Comparison of ENCODE assay signal across 9 cellular contexts in genomic region chr4:41216294-41217019, GRCh38. TPM values are rescaled to one million over a fixed set of nuclear protein-coding genes. Genes with fewer than 3 reads are reported as not detected.
DNase-seq lines count a peak whose midpoint lies in the region; ATAC-seq, FAIRE-seq and TF ChIP-seq lines count a peak whose summit lies in the region.
"Had no signal": no experiment of that assay in that cellular context is flagged by ENCODE, and none has a peak within 500 bp of the region (broad histone marks: within the 10 kb centered on the region; RNA-seq: fewer than 3 reads in every experiment).

No MANE protein-coding gene starts in this region.

- H3K4me3 ChIP-seq in fibroblast of the aortic adventitia (ENCODE audit: low read depth, low read length): peak overlapping the region; percentile 72
- H3K4me3 ChIP-seq in neural progenitor cell: peak overlapping the region; percentile 64
- peak overlapping the region; percentile 23 to 75 (median 41) for H3K4me3 ChIP-seq in transverse colon

- in situ Hi-C loops in transverse colon (cut with MboI; ENCODE audit: low pct_ligation_motif_present in 1 of 4, low pct_unique_long_range_greater_than_20kb in 1 of 4, low sequenced_read_pairs in 3 of 4): loop anchor here (5.0 to 25.0 kb wide), 6 partner anchors 229 to 292 kb away; no protein-coding TSS in a partner anchor

- intact Hi-C loops in transverse colon (cut with DNase I; ENCODE audit: low total_unique reads): loop anchor here (5.0 to 10.0 kb wide), 2 partner anchors 74 to 92 kb away; no protein-coding TSS in a partner anchor

- H3K9ac ChIP-seq in neural progenitor cell: peak overlapping the region; percentile 21

- H3F3A ChIP-seq in neural progenitor cell (ENCODE audit: low read depth): peaks cover 28% of the 10 kb centered on the region

- H3K36me3 Mint-ChIP-seq in activated T-cell treated with anti-CD3 and anti-CD28 coated beads, Interleukin-2, amount 50 U/mL, for 4 hours (ENCODE audit: insufficient read depth): no peaks in the 10 kb centered on the region
- H3K36me3 Mint-ChIP-seq in neural progenitor cell: no peaks in the 10 kb centered on the region

- peaks cover 22% of the 10 kb centered on the region for H3K79me2 ChIP-seq in neural progenitor cell (ENCODE audit: low read depth)

- peaks cover 25% of the 10 kb centered on the region for H3K4me1 Mint-ChIP-seq in activated T-cell treated with anti-CD3 and anti-CD28 coated beads, Interleukin-2, amount 50 U/mL, for 4 hours (ENCODE audit: low read depth)
- peaks cover 29% of the 10 kb centered on the region for H3K4me1 Mint-ChIP-seq in neural progenitor cell

- TF ChIP-seq CTCF in C4-2B (conservative IDR thresholded peaks at IDR 0.05) (peak; percentile 43), fibroblast of the aortic adventitia (IDR thresholded peaks at IDR 0.05; ENCODE audit: insufficient read depth, low read length) (peak; percentile 55), neural progenitor cell (IDR thresholded peaks at IDR 0.05) (peak; percentile 36), transverse colon (IDR thresholded peaks at IDR 0.05) (peak; percentile 28 to 76 (median 42))

- peak; percentile 61 for ATAC-seq in HG03432 (IDR thresholded peaks at IDR 0.05; ENCODE audit: unreplicated experiment)
- ATAC-seq in activated T-cell treated with anti-CD3 and anti-CD28 coated beads, Interleukin-2, amount 50 U/mL, for 4 hours: peak; percentile 53 to 55

- H3K27me3 ChIP-seq in neural progenitor cell (peaks cover 15% of the 10 kb centered on the region), transverse colon (no peaks in the 10 kb centered on the region)

- H3K27ac ChIP-seq in C4-2B: peak overlapping the region; percentile 97
- H3K27ac ChIP-seq in neural progenitor cell: no peak overlapping the region
- peak overlapping the region; percentile 87 to 94 (median 90) for H3K27ac ChIP-seq in transverse colon

- DNase-seq in GM19239 (ENCODE audit: insufficient read length, low spot score) (peak; percentile 82), NCI-H526 (lab: John Stamatoyannopoulos, UW) (peak; percentile 84 to 95), fibroblast of the aortic adventitia (ENCODE audit: low read depth) (peak; percentile 76), neural progenitor cell (ENCODE audit: low spot score) (peak; percentile 78), transverse colon (peak; percentile 86)
- no peak for DNase-seq in activated T-cell treated with anti-CD3 and anti-CD28 coated beads, Interleukin-2, amount 50 U/mL, for 4 hours

- peaks cover 64% of the 10 kb centered on the region for H3K27me3 Mint-ChIP-seq in activated T-cell treated with anti-CD3 and anti-CD28 coated beads, Interleukin-2, amount 50 U/mL, for 4 hours (ENCODE audit: low read depth)
- peaks cover 9% of the 10 kb centered on the region for H3K27me3 Mint-ChIP-seq in neural progenitor cell (ENCODE audit: insufficient read depth, low read depth)

- H3K9me3 ChIP-seq in neural progenitor cell (ENCODE audit: low read depth): no peaks in the 10 kb centered on the region
- no peaks in the 10 kb centered on the region for H3K9me3 ChIP-seq in transverse colon

- H2AFZ ChIP-seq in neural progenitor cell (replicated peaks): peak overlapping the region; percentile 90

- peaks cover 10% of the 10 kb centered on the region for H3K4me1 ChIP-seq in neural progenitor cell
- peaks cover 4 to 38% (median 23%) of the 10 kb centered on the region in 4 donors for H3K4me1 ChIP-seq in transverse colon

- peak; percentile 84 for TF ChIP-seq POLR2A in transverse colon (IDR thresholded peaks at IDR 0.05)

- H3K9me3 Mint-ChIP-seq in activated T-cell treated with anti-CD3 and anti-CD28 coated beads, Interleukin-2, amount 50 U/mL, for 4 hours: no peaks in the 10 kb centered on the region
- H3K9me3 Mint-ChIP-seq in neural progenitor cell: no peaks in the 10 kb centered on the region

- H3K4me3 Mint-ChIP-seq in activated T-cell treated with anti-CD3 and anti-CD28 coated beads, Interleukin-2, amount 50 U/mL, for 4 hours: peak overlapping the region; percentile 75
- H3K4me3 Mint-ChIP-seq in neural progenitor cell: peak overlapping the region; percentile 91

- no peak for TF ChIP-seq EP300 in transverse colon (IDR thresholded peaks at IDR 0.05; ENCODE audit: low read depth)

- H3K27ac Mint-ChIP-seq in neural progenitor cell: peak overlapping the region; percentile 94

- H4K20me1 ChIP-seq in neural progenitor cell (ENCODE audit: low read depth): peaks cover 12% of the 10 kb centered on the region

- H3K4me2 ChIP-seq in neural progenitor cell: peak overlapping the region; percentile 78

- H3K36me3 ChIP-seq in neural progenitor cell (no peaks in the 10 kb centered on the region), transverse colon (no peaks in the 10 kb centered on the region)

- 2 to 20% methylated on average over 5 to 45 of the region's 59 CpGs for WGBS in transverse colon (ENCODE audit: low coverage in 1 of 2), 2 donors

- peak; percentile 72 for FAIRE-seq in GM19239 (lab: Jason Lieb, UNC)
- FAIRE-seq: TTC549 had no signal

RNA-seq across cellular contexts. Expression of gene APBB2, which starts 2.1 kb away (rescaled TPM):
- total RNA-seq in activated T-cell treated with anti-CD3 and anti-CD28 coated beads, Interleukin-2, amount 50 U/mL, for 4 hours: 1 to 10 TPM; 1.1 to 2.2 (median 1.2) TPM
- total RNA-seq in fibroblast of the aortic adventitia (ENCODE audit: low replicate concordance): 41.5 and 75.8 TPM in 2 replicates
- total RNA-seq in neural progenitor cell (ENCODE audit: low replicate concordance): 44.3 and 83.2 TPM in 2 replicates
- 100 to 1,000 TPM in 2 of 4 donors, 10 to 100 TPM in 2; 37.1 to 138 (median 90.1) TPM for total RNA-seq in transverse colon

RNA-seq across cellular contexts. Expression of gene UCHL1, which starts 40.3 kb away (rescaled TPM):
- 1 to 10 TPM; 2.9 to 9.3 (median 4.7) TPM for total RNA-seq in activated T-cell treated with anti-CD3 and anti-CD28 coated beads, Interleukin-2, amount 50 U/mL, for 4 hours
- total RNA-seq in fibroblast of the aortic adventitia (ENCODE audit: low replicate concordance) (765 and 2,143 TPM in 2 replicates), neural progenitor cell (ENCODE audit: low replicate concordance) (535 and 638 TPM in 2 replicates), transverse colon (100 to 1,000 TPM in 1 of 4 donors, 10 to 100 TPM in 3; 14.6 to 202 (median 35.6) TPM)

Comparison
In these comparisons a context has a peak if more than half of its experiments do, and no peak if none do; other contexts are left out.
1. RNA of gene APBB2, which starts 2.1 kb away (total RNA-seq): 37.1 to 138 TPM in transverse colon, 44.3 to 83.2 TPM in neural progenitor cell and 41.5 to 75.8 TPM in fibroblast of the aortic adventitia; 1.1 to 2.2 TPM in activated T-cell treated with anti-CD3 and anti-CD28 coated beads, Interleukin-2, amount 50 U/mL, for 4 hours; every median in the first group is over 10 times any median in the second.
2. Peak in every context shown above with its lines, with median percentiles within 50 percentile points of each other: CTCF ChIP-seq and H3K4me3 ChIP-seq.